In genomic region chrX:131783555-131784338, GRCh38 we compare ENCODE assay signal across 8 cellular contexts.
DNase-seq lines count a peak whose midpoint lies in the region; ATAC-seq and TF ChIP-seq lines count a peak whose summit lies in the region.

No MANE protein-coding gene starts in this region.

- H3K36me3 Mint-ChIP-seq in activated T-cell treated with anti-CD3 and anti-CD28 coated beads, Interleukin-2, amount 50 U/mL, for 4 hours (ENCODE audit: insufficient read depth): no peaks in the 10 kb centered on the region
- no peaks in the 10 kb centered on the region for H3K36me3 Mint-ChIP-seq in natural killer cell
- peaks cover 6% of the 10 kb centered on the region for H3K36me3 Mint-ChIP-seq in activated CD4-positive, alpha-beta memory T cell treated with anti-CD3 and anti-CD28 coated beads, Interleukin-2, amount 10 ng/mL, durations not matched to agents 7 days and 5 days (ENCODE audit: low read depth)
- peaks cover 3% of the 10 kb centered on the region for H3K36me3 Mint-ChIP-seq in activated CD4-positive, alpha-beta T cell treated with anti-CD3 and anti-CD28 coated beads for 36 hours (ENCODE audit: low read depth)
- H3K36me3 Mint-ChIP-seq in stimulated activated memory B cell treated with anti-CD40 and anti-IgM and Interleukin-4, amounts not matched to agents 10 μg/mL and 1 μg/mL and 100 μg/mL, for 72 hours: no peaks in the 10 kb centered on the region

- intact Hi-C loops in natural killer cell (cut with micrococcal nuclease): no loop called here
- intact Hi-C loops in activated CD4-positive, alpha-beta T cell treated with anti-CD3 and anti-CD28 coated beads for 36 hours (cut with DNase I, micrococcal nuclease): no loop called here

- CTCF ChIA-PET in activated CD4-positive, alpha-beta memory T cell treated with anti-CD3 and anti-CD28 coated beads, Interleukin-2, amount 10 ng/mL, durations not matched to agents 7 days and 5 days (lab: Charles Lee): no interaction called here
- CTCF ChIA-PET in activated CD4-positive, alpha-beta T cell treated with anti-CD3 and anti-CD28 coated beads for 36 hours (lab: Charles Lee): no interaction called here

- peak overlapping the region; percentile 39; the same call in 1 of the 2 replicates for H3K4me3 ChIP-seq in GM08714 (ENCODE audit: low read length)

- DNase-seq in activated T-cell treated with anti-CD3 and anti-CD28 coated beads, Interleukin-2, amount 50 U/mL, for 4 hours: peak; percentile 72
- no peak for DNase-seq in natural killer cell
- DNase-seq in activated CD4-positive, alpha-beta memory T cell treated with anti-CD3 and anti-CD28 coated beads, Interleukin-2, amount 10 ng/mL, durations not matched to agents 7 days and 5 days: no peak
- DNase-seq in activated CD4-positive, alpha-beta T cell treated with anti-CD3 and anti-CD28 coated beads for 36 hours: no peak
- no peak for DNase-seq in HCEC 1CT

- no peak for TF ChIP-seq CTCF in natural killer cell (IDR thresholded peaks at IDR 0.05)

- POLR2A ChIA-PET in activated CD4-positive, alpha-beta memory T cell treated with anti-CD3 and anti-CD28 coated beads, Interleukin-2, amount 10 ng/mL, durations not matched to agents 7 days and 5 days (lab: Charles Lee): no interaction called here
- POLR2A ChIA-PET in activated CD4-positive, alpha-beta T cell treated with anti-CD3 and anti-CD28 coated beads for 36 hours (lab: Charles Lee): no interaction called here

- no peak overlapping the region for H3K4me3 Mint-ChIP-seq in activated T-cell treated with anti-CD3 and anti-CD28 coated beads, Interleukin-2, amount 50 U/mL, for 4 hours
- H3K4me3 Mint-ChIP-seq in natural killer cell: peak overlapping the region; percentile 69
- no peak overlapping the region for H3K4me3 Mint-ChIP-seq in activated CD4-positive, alpha-beta memory T cell treated with anti-CD3 and anti-CD28 coated beads, Interleukin-2, amount 10 ng/mL, durations not matched to agents 7 days and 5 days
- H3K4me3 Mint-ChIP-seq in activated CD4-positive, alpha-beta T cell treated with anti-CD3 and anti-CD28 coated beads for 36 hours: no peak overlapping the region
- H3K4me3 Mint-ChIP-seq in stimulated activated memory B cell treated with anti-CD40 and anti-IgM and Interleukin-4, amounts not matched to agents 10 μg/mL and 1 μg/mL and 100 μg/mL, for 72 hours: no peak overlapping the region

- no peaks in the 10 kb centered on the region for H3K4me1 Mint-ChIP-seq in activated T-cell treated with anti-CD3 and anti-CD28 coated beads, Interleukin-2, amount 50 U/mL, for 4 hours (ENCODE audit: low read depth)
- H3K4me1 Mint-ChIP-seq in natural killer cell: peaks cover 0 to 9% of the 10 kb centered on the region in 2 donors
- H3K4me1 Mint-ChIP-seq in activated CD4-positive, alpha-beta memory T cell treated with anti-CD3 and anti-CD28 coated beads, Interleukin-2, amount 10 ng/mL, durations not matched to agents 7 days and 5 days: no peaks in the 10 kb centered on the region
- no peaks in the 10 kb centered on the region for H3K4me1 Mint-ChIP-seq in activated CD4-positive, alpha-beta T cell treated with anti-CD3 and anti-CD28 coated beads for 36 hours
- H3K4me1 Mint-ChIP-seq in stimulated activated memory B cell treated with anti-CD40 and anti-IgM and Interleukin-4, amounts not matched to agents 10 μg/mL and 1 μg/mL and 100 μg/mL, for 72 hours: no peaks in the 10 kb centered on the region

- ATAC-seq in HG03025 (IDR thresholded peaks at IDR 0.05; ENCODE audit: low FRiP score, unreplicated experiment): peak; percentile 40
- ATAC-seq in activated T-cell treated with anti-CD3 and anti-CD28 coated beads, Interleukin-2, amount 50 U/mL, for 4 hours: peak in 1 of 2 donors; percentile 67
- peak in 1 of 3 donors; percentile 68 for ATAC-seq in natural killer cell
- no peak for ATAC-seq in activated CD4-positive, alpha-beta T cell treated with anti-CD3 and anti-CD28 coated beads for 36 hours
- no peak for ATAC-seq in stimulated activated memory B cell treated with anti-CD40 and anti-IgM and Interleukin-4, amounts not matched to agents 10 μg/mL and 1 μg/mL and 100 μg/mL, for 72 hours

- peak overlapping the region in 1 of 2 donors; percentile 68 for H3K27ac Mint-ChIP-seq in natural killer cell
- H3K27ac Mint-ChIP-seq in activated CD4-positive, alpha-beta memory T cell treated with anti-CD3 and anti-CD28 coated beads, Interleukin-2, amount 10 ng/mL, durations not matched to agents 7 days and 5 days: no peak overlapping the region
- no peak overlapping the region for H3K27ac Mint-ChIP-seq in activated CD4-positive, alpha-beta T cell treated with anti-CD3 and anti-CD28 coated beads for 36 hours
- no peak overlapping the region for H3K27ac Mint-ChIP-seq in stimulated activated memory B cell treated with anti-CD40 and anti-IgM and Interleukin-4, amounts not matched to agents 10 μg/mL and 1 μg/mL and 100 μg/mL, for 72 hours

- no peaks in the 10 kb centered on the region for H3K27me3 Mint-ChIP-seq in activated T-cell treated with anti-CD3 and anti-CD28 coated beads, Interleukin-2, amount 50 U/mL, for 4 hours (ENCODE audit: low read depth)
- H3K27me3 Mint-ChIP-seq in natural killer cell (ENCODE audit: low read depth in 2 of 2): no peaks in the 10 kb centered on the region
- no peaks in the 10 kb centered on the region for H3K27me3 Mint-ChIP-seq in activated CD4-positive, alpha-beta memory T cell treated with anti-CD3 and anti-CD28 coated beads, Interleukin-2, amount 10 ng/mL, durations not matched to agents 7 days and 5 days
- H3K27me3 Mint-ChIP-seq in activated CD4-positive, alpha-beta T cell treated with anti-CD3 and anti-CD28 coated beads for 36 hours: no peaks in the 10 kb centered on the region
- no peaks in the 10 kb centered on the region for H3K27me3 Mint-ChIP-seq in stimulated activated memory B cell treated with anti-CD40 and anti-IgM and Interleukin-4, amounts not matched to agents 10 μg/mL and 1 μg/mL and 100 μg/mL, for 72 hours

- no peaks in the 10 kb centered on the region for H3K9me3 Mint-ChIP-seq in activated T-cell treated with anti-CD3 and anti-CD28 coated beads, Interleukin-2, amount 50 U/mL, for 4 hours
- no peaks in the 10 kb centered on the region for H3K9me3 Mint-ChIP-seq in natural killer cell
- H3K9me3 Mint-ChIP-seq in activated CD4-positive, alpha-beta memory T cell treated with anti-CD3 and anti-CD28 coated beads, Interleukin-2, amount 10 ng/mL, durations not matched to agents 7 days and 5 days: no peaks in the 10 kb centered on the region
- no peaks in the 10 kb centered on the region for H3K9me3 Mint-ChIP-seq in activated CD4-positive, alpha-beta T cell treated with anti-CD3 and anti-CD28 coated beads for 36 hours (ENCODE audit: low read depth)
- no peaks in the 10 kb centered on the region for H3K9me3 Mint-ChIP-seq in stimulated activated memory B cell treated with anti-CD40 and anti-IgM and Interleukin-4, amounts not matched to agents 10 μg/mL and 1 μg/mL and 100 μg/mL, for 72 hours
